ENCODE assay signal across 14 cellular contexts in the genomic region with DNA sequence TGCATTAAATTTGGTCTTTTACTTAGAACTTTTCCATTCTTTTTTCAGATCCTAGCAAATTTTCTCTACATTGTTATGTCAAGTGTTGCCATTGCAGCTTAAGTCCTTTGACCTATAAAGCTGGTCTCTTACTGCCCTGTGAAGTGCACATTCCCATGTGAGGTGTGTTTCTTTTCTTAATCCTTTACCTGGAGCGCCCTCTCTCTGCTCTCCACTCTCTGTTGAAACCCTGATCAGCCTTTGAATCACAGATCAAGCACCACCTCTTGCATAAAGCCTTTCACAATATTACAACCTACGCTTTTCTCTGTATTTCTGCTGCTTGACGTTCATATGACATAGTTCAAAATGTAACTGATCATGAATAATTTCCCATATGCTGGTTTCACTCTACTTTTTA.
A peak's percentile ranks its signal among the peaks of the same experiment; 100 is the strongest.
DNase-seq lines count a peak whose midpoint lies in the region; TF ChIP-seq lines count a peak whose summit lies in the region.
"Had no signal": no experiment of that assay in that cellular context is flagged by ENCODE, and none has a peak within 500 bp of the region (broad histone marks: within the 10 kb centered on the region; RNA-seq: fewer than 3 reads in every experiment).

No MANE protein-coding gene starts in this region.

- no peak overlapping the region for H2AFZ ChIP-seq in H9 (ENCODE audit: low read length)

- no peaks in the 10 kb centered on the region for H3K79me2 ChIP-seq in H9 (ENCODE audit: insufficient read depth, low read length)

- no peak overlapping the region for H2AK5ac ChIP-seq in H9 (ENCODE audit: insufficient read length, low read length)

- no peaks in the 10 kb centered on the region for H3K9me3 Mint-ChIP-seq in H9
- H3K9me3 Mint-ChIP-seq: activated CD4-positive, alpha-beta T cell treated with anti-CD3 and anti-CD28 coated beads, Interleukin-2, amount 10 ng/mL, durations not matched to agents 7 days and 5 days; activated naive CD8-positive, alpha-beta T cell treated with anti-CD3 and anti-CD28 coated beads for 36 hours had no signal

- no peak overlapping the region for H3K27ac ChIP-seq in H9 (ENCODE audit: insufficient read length, low read depth, low read length)
- no peak overlapping the region for H3K27ac ChIP-seq in sigmoid colon

- in situ Hi-C loops in SK-MEL-5 (cut with HindIII; ENCODE audit: low pct_unique_long_range_greater_than_20kb, low sequenced_read_pairs): no loop called here

- no peak overlapping the region for H4K8ac ChIP-seq in H9 (replicated peaks; ENCODE audit: insufficient read length, low read depth, low read length)

- no peaks in the 10 kb centered on the region for H3K27me3 ChIP-seq in BE2C
- H3K27me3 ChIP-seq in H9 (ENCODE audit: insufficient read depth, low read length): no peaks in the 10 kb centered on the region
- H3K27me3 ChIP-seq in sigmoid colon: no peaks in the 10 kb centered on the region

- H4K5ac ChIP-seq in H9 (ENCODE audit: insufficient read length, low read depth, low read length): no peak overlapping the region

- no peak overlapping the region for H3K18ac ChIP-seq in H9 (ENCODE audit: insufficient read length, low read depth, low read length)

- H3K79me1 ChIP-seq in H9 (ENCODE audit: insufficient read depth, low read depth, low read length, poor library complexity, severe bottlenecking): no peaks in the 10 kb centered on the region

- H3K4me3 ChIP-seq in BE2C (ENCODE audit: low read depth, low read length): no peak overlapping the region
- H3K4me3 ChIP-seq in sigmoid colon: no peak overlapping the region

- no peaks in the 10 kb centered on the region for H3K9me3 ChIP-seq in BE2C
- H3K9me3 ChIP-seq in H9 (ENCODE audit: control insufficient read depth, low read depth, low read length): no peaks in the 10 kb centered on the region
- no peaks in the 10 kb centered on the region for H3K9me3 ChIP-seq in sigmoid colon

- H3K23ac ChIP-seq in H9 (ENCODE audit: insufficient read length, low read depth, low read length): no peak overlapping the region

- no peaks in the 10 kb centered on the region for H4K20me1 ChIP-seq in H9 (ENCODE audit: control insufficient read depth, insufficient read depth, insufficient read length)

- peaks cover 3% of the 10 kb centered on the region for H3K4me1 ChIP-seq in BE2C
- no peaks in the 10 kb centered on the region for H3K4me1 ChIP-seq in H9 (ENCODE audit: insufficient read depth, low read length)
- H3K4me1 ChIP-seq in sigmoid colon: no peaks in the 10 kb centered on the region

- H3K14ac ChIP-seq in H9 (ENCODE audit: insufficient read depth, low read length): no peak overlapping the region

- no peak for TF ChIP-seq EP300 in sigmoid colon (IDR thresholded peaks at IDR 0.05)

- H3K4me2 ChIP-seq in H9 (ENCODE audit: insufficient read depth, insufficient read length, low read length): no peak overlapping the region

- WGBS in H9 (ENCODE audit: extremely low coverage, insufficient read length, low lambda C conversion rate): no CpG with 5 or more reads among the region's 3 CpGs
- WGBS in sigmoid colon, 2 donors: 44 to 69% methylated on average over 3 of the region's 3 CpGs

- H3K4me1 Mint-ChIP-seq in H9: peaks cover 2 to 8% of the 10 kb centered on the region in 2 experiments
- H3K4me1 Mint-ChIP-seq: activated CD4-positive, alpha-beta T cell treated with anti-CD3 and anti-CD28 coated beads, Interleukin-2, amount 10 ng/mL, durations not matched to agents 7 days and 5 days; activated naive CD8-positive, alpha-beta T cell treated with anti-CD3 and anti-CD28 coated beads for 36 hours had no signal

- no peak overlapping the region for H2BK120ac ChIP-seq in H9 (ENCODE audit: low read depth, low read length, poor library complexity, severe bottlenecking)

- no peaks in the 10 kb centered on the region for H3K23me2 ChIP-seq in H9 (ENCODE audit: insufficient read length, low read depth, low read length, poor library complexity, severe bottlenecking)

- H3K4me3 Mint-ChIP-seq in H9: no peak overlapping the region
- H3K4me3 Mint-ChIP-seq: activated CD4-positive, alpha-beta T cell treated with anti-CD3 and anti-CD28 coated beads, Interleukin-2, amount 10 ng/mL, durations not matched to agents 7 days and 5 days; activated naive CD8-positive, alpha-beta T cell treated with anti-CD3 and anti-CD28 coated beads for 36 hours; natural killer cell treated with Interleukin-12 subunit alpha and Interleukin-12 subunit beta and Interleukin-15 and Interleukin-18, amount 100 ng/mL, for 72 hours had no signal

- H2BK12ac ChIP-seq in H9 (ENCODE audit: insufficient read length, low read depth, low read length): no peak overlapping the region

- TF ChIP-seq CTCF in BE2C (IDR thresholded peaks at IDR 0.05; ENCODE audit: low read depth, low read length) (peak; percentile 36; the same call in 1 of the 2 replicates), H9 (conservative IDR thresholded peaks at IDR 0.05) (peak; percentile 70), sigmoid colon (IDR thresholded peaks at IDR 0.05) (no peak)

- H3K36me3 ChIP-seq in BE2C (no peaks in the 10 kb centered on the region), sigmoid colon (no peaks in the 10 kb centered on the region)

- H3K56ac ChIP-seq in H9 (ENCODE audit: insufficient read length, low read depth, low read length): no peak overlapping the region

- no peak overlapping the region for H3K4ac ChIP-seq in H9 (ENCODE audit: low read depth, low read length)

- TF ChIP-seq POLR2A in sigmoid colon (IDR thresholded peaks at IDR 0.05): no peak

- H4K91ac ChIP-seq in H9 (ENCODE audit: insufficient read length, low read depth, low read length): no peak overlapping the region

- no peaks in the 10 kb centered on the region for H3K36me3 Mint-ChIP-seq in H9 (ENCODE audit: insufficient read depth in 1 of 3, low read depth in 3 of 3)
- H3K36me3 Mint-ChIP-seq: activated naive CD8-positive, alpha-beta T cell treated with anti-CD3 and anti-CD28 coated beads for 36 hours; natural killer cell treated with Interleukin-12 subunit alpha and Interleukin-12 subunit beta and Interleukin-15 and Interleukin-18, amount 100 ng/mL, for 72 hours had no signal

- H2BK15ac ChIP-seq in H9 (ENCODE audit: low read depth, low read length): no peak overlapping the region

- peaks cover 7% of the 10 kb centered on the region for H3K27me3 Mint-ChIP-seq in H9 (ENCODE audit: low read depth)
- H3K27me3 Mint-ChIP-seq: activated CD4-positive, alpha-beta T cell treated with anti-CD3 and anti-CD28 coated beads, Interleukin-2, amount 10 ng/mL, durations not matched to agents 7 days and 5 days; activated naive CD8-positive, alpha-beta T cell treated with anti-CD3 and anti-CD28 coated beads for 36 hours; natural killer cell treated with Interleukin-12 subunit alpha and Interleukin-12 subunit beta and Interleukin-15 and Interleukin-18, amount 100 ng/mL, for 72 hours had no signal

- H2BK5ac ChIP-seq in H9 (ENCODE audit: insufficient read length, low read length): no peak overlapping the region

- intact Hi-C loops in sigmoid colon (cut with DNase I): no loop called here

- H3K27ac Mint-ChIP-seq in H9: no peak overlapping the region
- H3K27ac Mint-ChIP-seq: activated CD4-positive, alpha-beta T cell treated with anti-CD3 and anti-CD28 coated beads, Interleukin-2, amount 10 ng/mL, durations not matched to agents 7 days and 5 days; activated naive CD8-positive, alpha-beta T cell treated with anti-CD3 and anti-CD28 coated beads for 36 hours; natural killer cell treated with Interleukin-12 subunit alpha and Interleukin-12 subunit beta and Interleukin-15 and Interleukin-18, amount 100 ng/mL, for 72 hours had no signal

- no peak for DNase-seq in BE2C
- DNase-seq in H9: peak; percentile 49
- DNase-seq in SK-MEL-5 (ENCODE audit: low read depth, low spot score): peak; percentile 62
- DNase-seq in kidney tubule cell (ENCODE audit: low spot score): peak; percentile 11
- no peak for DNase-seq in activated CD4-positive, alpha-beta T cell treated with anti-CD3 and anti-CD28 coated beads for 4 hours
- DNase-seq in sigmoid colon: no peak
- no peak for DNase-seq in NK-92 (lab: John Stamatoyannopoulos, UW; ENCODE audit: unreplicated experiment)
- no peak for DNase-seq in stimulated activated CD4-positive, alpha-beta T cell treated with anti-CD3 and anti-CD28 coated beads, Interleukin-2, amount 100 ng/mL, for 24 hours
- DNase-seq: activated CD4-positive, alpha-beta T cell treated with anti-CD3 and anti-CD28 coated beads, Interleukin-2, amount 10 ng/mL, durations not matched to agents 7 days and 5 days; activated naive CD8-positive, alpha-beta T cell treated with anti-CD3 and anti-CD28 coated beads for 36 hours; effector CD4-positive, alpha-beta T cell; NK-92 treated with Interleukin-12 subunit alpha and Interleukin-12 subunit beta, amount 100 ng/mL, for 24 hours; T1000 had no signal

- H3K9ac ChIP-seq in H9 (ENCODE audit: extremely low read depth, insufficient read length, low read length): no peak overlapping the region

- no peak overlapping the region for H2BK20ac ChIP-seq in H9 (ENCODE audit: low read depth, low read length, poor library complexity, severe bottlenecking)

- no peak overlapping the region for H3T11ph ChIP-seq in H9 (ENCODE audit: low read length)

Comparison
In these comparisons a context has a peak if more than half of its experiments do, and no peak if none do; other contexts are left out.
1. DNase-seq: peak in H9 (single experiment), SK-MEL-5 (single experiment) and kidney tubule cell (single experiment); none in BE2C (single experiment), activated CD4-positive, alpha-beta T cell treated with anti-CD3 and anti-CD28 coated beads for 4 hours (0 of 2), sigmoid colon (single experiment), NK-92 (single experiment) and stimulated activated CD4-positive, alpha-beta T cell treated with anti-CD3 and anti-CD28 coated beads, Interleukin-2, amount 100 ng/mL, for 24 hours (0 of 2).
2. CTCF ChIP-seq: peak in BE2C (single experiment) and H9 (single experiment); none in sigmoid colon (0 of 4).